ENCODE assay signal across 17 cellular contexts in the genomic region with DNA sequence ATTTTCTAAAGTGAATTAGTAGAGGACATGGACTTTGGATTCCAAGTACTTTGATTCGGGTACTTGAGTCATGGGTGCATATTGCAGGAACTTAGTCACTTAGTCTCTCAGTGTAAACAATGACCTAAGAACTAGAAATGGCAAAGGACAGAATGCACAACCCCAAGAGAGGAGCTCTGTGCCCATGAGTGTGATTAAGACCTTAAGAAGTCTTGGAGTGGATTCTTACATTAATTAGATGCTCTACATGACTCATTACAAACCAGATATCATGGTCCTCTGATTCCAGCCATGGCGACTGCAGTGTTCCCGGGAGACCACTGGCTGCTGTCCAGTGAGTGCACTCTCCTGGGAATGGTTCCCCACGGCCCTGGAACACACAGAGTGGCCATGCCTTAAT.
DNase-seq lines count a peak whose midpoint lies in the region; TF ChIP-seq lines count a peak whose summit lies in the region.
"Had no signal": no experiment of that assay in that cellular context is flagged by ENCODE, and none has a peak within 500 bp of the region (broad histone marks: within the 10 kb centered on the region; RNA-seq: fewer than 3 reads in every experiment).

No MANE protein-coding gene starts in this region.

- no peak for TF ChIP-seq CTCF in astrocyte of the spinal cord (IDR thresholded peaks at IDR 0.05; ENCODE audit: low read depth, low read length)

- WGBS in GM23248 (ENCODE audit: low coverage in 1 of 2, low lambda C conversion rate in 2 of 2, missing lambda C conversion rate in 2 of 2), 2 experiments, result 7 to 8% methylated on average over 4 of the region's 4 CpGs

- peak overlapping the region; percentile 51 for H3K27ac ChIP-seq in GM23248

- H3K9me2 ChIP-seq in GM23248 (ENCODE audit: insufficient read depth), result no peaks in the 10 kb centered on the region

- H3K4me1 ChIP-seq in GM23248 (ENCODE audit: insufficient read depth), result peaks cover 13% of the 10 kb centered on the region

- H3K79me2 ChIP-seq in GM23248 (ENCODE audit: insufficient read depth), result no peaks in the 10 kb centered on the region

- H3K4me2 ChIP-seq in GM23248 (ENCODE audit: unreplicated experiment), result no peak overlapping the region

- DNase-seq in ACHN, result peak; percentile 72
- peak; percentile 83 for DNase-seq in GM23248
- DNase-seq in astrocyte of the spinal cord (ENCODE audit: low read depth, low spot score), result peak; percentile 61
- DNase-seq in kidney tubule cell (ENCODE audit: low spot score), result peak; percentile 96
- DNase-seq in COR-L47 (lab: John Stamatoyannopoulos, UW), result no peak
- no peak for DNase-seq in posterior vena cava (ENCODE audit: low spot score)
- no peak for DNase-seq in mesenteric fat pad (ENCODE audit: low spot score)
- no peak for DNase-seq in iPS-NIHi7 (ENCODE audit: extremely low spot score)
- DNase-seq: activated CD8-positive, alpha-beta memory T cell treated with anti-CD3 and anti-CD28 coated beads, Interleukin-2, amount 10 ng/mL, durations not matched to agents 7 days and 5 days; CD8-positive, alpha-beta T cell; effector CD4-positive, alpha-beta T cell; hypothalamus; Kasumi-1; NCI-H1105; NCI-H82; stimulated activated CD4-positive, alpha-beta T cell treated with anti-CD3 and anti-CD28 coated beads, Interleukin-15, amount 100 ng/mL, for 24 hours; T-helper 9 cell had no signal

- H4K20me1 ChIP-seq in GM23248 (ENCODE audit: insufficient read depth), result no peaks in the 10 kb centered on the region

- no peaks in the 10 kb centered on the region for H3K9me3 ChIP-seq in GM23248 (ENCODE audit: low read depth)

- no peak overlapping the region for H3K9ac ChIP-seq in GM23248

- peaks cover 7% of the 10 kb centered on the region; the same call in 1 of the 2 replicates for H3F3A ChIP-seq in GM23248 (ENCODE audit: insufficient read depth)

- in situ Hi-C loops in ACHN (cut with HindIII; ENCODE audit: low pct_ligation_motif_present, low pct_unique_long_range_greater_than_20kb, low sequenced_read_pairs) (no loop called here), GM23248 (cut with MboI) (no loop called here), astrocyte of the spinal cord (cut with HindIII; ENCODE audit: low sequenced_read_pairs) (no loop called here)

- intact Hi-C loops in posterior vena cava (cut with DNase I), result no loop called here

- no peaks in the 10 kb centered on the region for H3K27me3 ChIP-seq in GM23248 (replicated peaks; ENCODE audit: insufficient read depth)

- no peaks in the 10 kb centered on the region for H3K36me3 ChIP-seq in GM23248 (ENCODE audit: low read depth)

- H3K4me3 ChIP-seq in GM23248, result no peak overlapping the region
- H3K4me3 ChIP-seq in astrocyte of the spinal cord (ENCODE audit: low read depth, low read length), result no peak overlapping the region

- H2AFZ ChIP-seq in GM23248, result no peak overlapping the region

Comparison
In these comparisons a context has a peak if more than half of its experiments do, and no peak if none do; other contexts are left out.
1. DNase-seq: peak in ACHN (single experiment), GM23248 (single experiment), astrocyte of the spinal cord (single experiment) and kidney tubule cell (single experiment); none in COR-L47 (single experiment), posterior vena cava (single experiment), mesenteric fat pad (single experiment) and iPS-NIHi7 (single experiment).